ENCODE assay signal across 8 cellular contexts in genomic region chr4:72290737-72291136, GRCh38.
"Had no signal": no experiment of that assay in that cellular context is flagged by ENCODE, and none has a peak within 500 bp of the region (broad histone marks: within the 10 kb centered on the region; RNA-seq: fewer than 3 reads in every experiment).

No MANE protein-coding gene starts in this region.

- H3K4me3 ChIP-seq: GM12878 had no signal

- ATAC-seq: GM12878 had no signal

- DNase-seq: GDM1, GF-D8 had no signal

- FAIRE-seq: G401.6, GM12878, GM12891, GM12892, GM18507, GM19239 had no signal
